ENCODE assay signal across 27 cellular contexts in the genomic region with DNA sequence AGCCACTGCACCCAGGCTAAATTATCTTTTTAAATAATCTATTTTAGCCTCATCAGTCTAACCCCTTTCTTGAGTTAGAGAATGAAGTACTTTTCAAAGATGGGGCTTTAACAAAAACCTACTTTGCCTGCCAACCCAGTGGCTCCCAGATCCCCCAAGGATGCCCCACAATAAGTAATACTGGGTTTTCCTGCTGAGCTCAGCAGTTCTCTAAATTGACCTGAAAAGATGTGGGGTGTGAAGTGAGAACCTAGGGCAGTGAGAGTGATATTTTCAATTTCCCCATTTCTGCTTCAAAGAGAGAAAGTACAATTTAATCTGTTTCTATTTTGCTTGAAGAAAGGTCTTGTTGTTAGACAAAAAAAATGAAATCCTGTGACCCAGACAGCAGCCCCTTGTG.
"Had no signal": no experiment of that assay in that cellular context is flagged by ENCODE, and none has a peak within 500 bp of the region (broad histone marks: within the 10 kb centered on the region; RNA-seq: fewer than 3 reads in every experiment).

No MANE protein-coding gene starts in this region.

- ATAC-seq: effector memory CD8-positive, alpha-beta T cell; esophagus mucosa; gastrocnemius medialis; heart right ventricle; left cardiac atrium; left lung; left ventricle myocardium superior; lower lobe of right lung; naive thymus-derived CD4-positive, alpha-beta T cell had no signal

- H3K27ac Mint-ChIP-seq: dendritic cell treated with granulocyte-macrophage colony-stimulating factor and Interleukin-4, amounts not matched to agents 40 ng/mL and 50 ng/mL, for 4 days; effector memory CD8-positive, alpha-beta T cell; endodermal cell; naive thymus-derived CD4-positive, alpha-beta T cell had no signal

- H3K4me3 ChIP-seq: colonic mucosa, esophagus squamous epithelium, gastrocnemius medialis, heart right ventricle, left lung, lower lobe of right lung had no signal

- H3K27ac ChIP-seq: colonic mucosa, epithelial cell of prostate, esophagus squamous epithelium, gastrocnemius medialis, heart right ventricle, left lung, lower lobe of right lung had no signal

- H3K27me3 ChIP-seq: colonic mucosa, esophagus squamous epithelium, gastrocnemius medialis, heart right ventricle, left lung had no signal

- H3K4me3 Mint-ChIP-seq: dendritic cell treated with granulocyte-macrophage colony-stimulating factor and Interleukin-4, amounts not matched to agents 40 ng/mL and 50 ng/mL, for 4 days; effector memory CD8-positive, alpha-beta T cell; endodermal cell; naive thymus-derived CD4-positive, alpha-beta T cell had no signal

- H3K4me1 Mint-ChIP-seq: naive thymus-derived CD4-positive, alpha-beta T cell had no signal

- H3K4me1 ChIP-seq: esophagus squamous epithelium, gastrocnemius medialis, left lung, lower lobe of right lung had no signal

- FAIRE-seq: endometrium, islet of Langerhans, keratinocyte had no signal

- H3K9me3 Mint-ChIP-seq: dendritic cell treated with granulocyte-macrophage colony-stimulating factor and Interleukin-4, amounts not matched to agents 40 ng/mL and 50 ng/mL, for 4 days; effector memory CD8-positive, alpha-beta T cell; endodermal cell; naive thymus-derived CD4-positive, alpha-beta T cell had no signal

- H3K36me3 ChIP-seq: colonic mucosa, left lung, lower lobe of right lung had no signal

- H3K36me3 Mint-ChIP-seq: naive thymus-derived CD4-positive, alpha-beta T cell had no signal

- DNase-seq: colonic mucosa; cortex of kidney; effector CD8-positive, alpha-beta T cell; effector memory CD8-positive, alpha-beta T cell; endodermal cell; erythroblast; esophagus squamous epithelium; foreskin fibroblast; foreskin melanocyte; gastrocnemius medialis; glutamatergic neuron; head of caudate nucleus; heart right ventricle; hippocampal formation; left cardiac atrium; left lung; left ventricle myocardium superior; lower lobe of right lung; mesenchymal stem cell; midbrain; naive thymus-derived CD4-positive, alpha-beta T cell had no signal

- H3K9me3 ChIP-seq: colonic mucosa, esophagus squamous epithelium, gastrocnemius medialis, heart right ventricle, left lung, lower lobe of right lung had no signal
